Comparison of ENCODE assay signal across 8 cellular contexts in genomic region chr5:16934123-16934522, GRCh38. TPM values are rescaled to one million over a fixed set of nuclear protein-coding genes. Genes with fewer than 3 reads are reported as not detected.
DNase-seq lines count a peak whose midpoint lies in the region; ATAC-seq and TF ChIP-seq lines count a peak whose summit lies in the region.

No MANE protein-coding gene starts in this region.

- H3K9me3 Mint-ChIP-seq in activated naive CD4-positive, alpha-beta T cell treated with anti-CD3 and anti-CD28 coated beads for 36 hours, result no peaks in the 10 kb centered on the region
- peaks cover 0 to 9% (median 2%) of the 10 kb centered on the region in 9 donors for H3K9me3 Mint-ChIP-seq in naive thymus-derived CD8-positive, alpha-beta T cell

- H2AFZ ChIP-seq in parathyroid adenoma, result no peak overlapping the region

- H3K9ac ChIP-seq in parathyroid adenoma, result no peak overlapping the region

- intact Hi-C loops in activated naive CD4-positive, alpha-beta T cell treated with anti-CD3 and anti-CD28 coated beads for 36 hours (cut with micrococcal nuclease), result loop anchor here (1.0 to 10.0 kb wide), 4 partner anchors 143 to 255 kb away; no protein-coding TSS in a partner anchor

- POLR2A ChIA-PET in naive thymus-derived CD8-positive, alpha-beta T cell (lab: Charles Lee), result no interaction called here

- H3K27me3 ChIP-seq in HAP-1 (ENCODE audit: low read depth) (no peaks in the 10 kb centered on the region), parathyroid adenoma (ENCODE audit: control insufficient read depth, insufficient read depth, low read length) (no peaks in the 10 kb centered on the region)

- H3K79me2 ChIP-seq in parathyroid adenoma, result no peaks in the 10 kb centered on the region

- DNase-seq in activated naive CD4-positive, alpha-beta T cell treated with anti-CD3 and anti-CD28 coated beads for 36 hours, result peak; percentile 64
- DNase-seq in activated naive CD4-positive, alpha-beta T cell treated with anti-CD3 and anti-CD28 coated beads, Interleukin-2, amount 50 U/mL, for 16 hours, result no peak
- DNase-seq in HAP-1 (ENCODE audit: low spot score in 2 of 2) (peak; percentile 78 to 91), LoVo (ENCODE audit: low spot score) (peak; percentile 72), fibroblast of the conjunctiva (ENCODE audit: low read depth) (peak; percentile 59)
- DNase-seq in naive thymus-derived CD8-positive, alpha-beta T cell, result no peak

- peaks cover 70% of the 10 kb centered on the region for H3K27me3 Mint-ChIP-seq in activated naive CD4-positive, alpha-beta T cell treated with anti-CD3 and anti-CD28 coated beads for 36 hours (ENCODE audit: low read depth)
- peaks cover 52 to 88% (median 68%) of the 10 kb centered on the region in 5 donors for H3K27me3 Mint-ChIP-seq in naive thymus-derived CD8-positive, alpha-beta T cell

- H3K27ac ChIP-seq in VCaP (peak overlapping the region; percentile 86; the same call in 1 of the 2 replicates), parathyroid adenoma (no peak overlapping the region)

- no peaks in the 10 kb centered on the region for H3K36me3 Mint-ChIP-seq in activated naive CD4-positive, alpha-beta T cell treated with anti-CD3 and anti-CD28 coated beads for 36 hours (ENCODE audit: low read depth)
- H3K36me3 Mint-ChIP-seq in naive thymus-derived CD8-positive, alpha-beta T cell, result peaks cover 0 to 14% (median 0%) of the 10 kb centered on the region in 3 donors

- H3K4me2 ChIP-seq in parathyroid adenoma (ENCODE audit: low read length), result peak overlapping the region; percentile 87

- H3K4me1 ChIP-seq in HAP-1 (peaks cover 34% of the 10 kb centered on the region), parathyroid adenoma (no peaks in the 10 kb centered on the region)

- ATAC-seq in naive thymus-derived CD8-positive, alpha-beta T cell, result no peak

- peak; percentile 92 for TF ChIP-seq CTCF in VCaP (conservative IDR thresholded peaks at IDR 0.05)
- peak; percentile 56 for TF ChIP-seq CTCF in parathyroid adenoma (IDR thresholded peaks at IDR 0.05)

- H3K36me3 ChIP-seq in HAP-1 (replicated peaks) (no peaks in the 10 kb centered on the region), parathyroid adenoma (ENCODE audit: control insufficient read depth, insufficient read depth, low read length) (no peaks in the 10 kb centered on the region)

- CTCF ChIA-PET in activated naive CD4-positive, alpha-beta T cell treated with anti-CD3 and anti-CD28 coated beads for 36 hours (lab: Charles Lee), result interaction anchor here (1.8 kb wide), 1 partner anchor 157 kb away, joined by 4 read pairs; no protein-coding TSS in a partner anchor

- in situ Hi-C loops in HAP-1 (cut with MboI; ENCODE audit: low sequenced_read_pairs), result loop anchor here (5.0 kb wide), 2 partner anchors 198 to 253 kb away; no protein-coding TSS in a partner anchor

- H3K4me3 Mint-ChIP-seq in activated naive CD4-positive, alpha-beta T cell treated with anti-CD3 and anti-CD28 coated beads for 36 hours, result peak overlapping the region; percentile 29
- peak overlapping the region in 2 of 10 donors; percentile 32 to 60 for H3K4me3 Mint-ChIP-seq in naive thymus-derived CD8-positive, alpha-beta T cell

- H3K9me3 ChIP-seq in HAP-1, result no peaks in the 10 kb centered on the region
- H3K9me3 ChIP-seq in parathyroid adenoma (ENCODE audit: control insufficient read depth, low read length), result no peaks in the 10 kb centered on the region

- H3K27ac Mint-ChIP-seq in activated naive CD4-positive, alpha-beta T cell treated with anti-CD3 and anti-CD28 coated beads for 36 hours, result no peak overlapping the region
- no peak overlapping the region for H3K27ac Mint-ChIP-seq in naive thymus-derived CD8-positive, alpha-beta T cell

- H3K4me1 Mint-ChIP-seq in activated naive CD4-positive, alpha-beta T cell treated with anti-CD3 and anti-CD28 coated beads for 36 hours (ENCODE audit: low read depth), result peaks cover 17% of the 10 kb centered on the region
- peaks cover 6 to 27% (median 18%) of the 10 kb centered on the region in 4 donors for H3K4me1 Mint-ChIP-seq in naive thymus-derived CD8-positive, alpha-beta T cell

- H3K4me3 ChIP-seq in HAP-1 (peak overlapping the region; percentile 87), parathyroid adenoma (ENCODE audit: low read depth, low read length) (peak overlapping the region; percentile 68)

RNA-seq across cellular contexts. Expression of gene MYO10, which starts 2.0 kb away (rescaled TPM):
- under 1 TPM; 0.05 to 0.27 TPM for total RNA-seq in activated naive CD4-positive, alpha-beta T cell treated with anti-CD3 and anti-CD28 coated beads for 36 hours
- total RNA-seq in naive thymus-derived CD8-positive, alpha-beta T cell, result not detected
- under 1 TPM in 2 of 3 donors, not detected in 1; 0.02 to 0.07 TPM for polyA plus RNA-seq in naive thymus-derived CD8-positive, alpha-beta T cell

Comparison
In these comparisons a context has a peak if more than half of its experiments do, and no peak if none do; other contexts are left out.
1. DNase-seq: peak in activated naive CD4-positive, alpha-beta T cell treated with anti-CD3 and anti-CD28 coated beads for 36 hours (single experiment), HAP-1 (2 of 2), LoVo (single experiment) and fibroblast of the conjunctiva (single experiment); none in activated naive CD4-positive, alpha-beta T cell treated with anti-CD3 and anti-CD28 coated beads, Interleukin-2, amount 50 U/mL, for 16 hours (single experiment) and naive thymus-derived CD8-positive, alpha-beta T cell (0 of 10).